7 cellular contexts compared by ENCODE assay signal in the genomic region with DNA sequence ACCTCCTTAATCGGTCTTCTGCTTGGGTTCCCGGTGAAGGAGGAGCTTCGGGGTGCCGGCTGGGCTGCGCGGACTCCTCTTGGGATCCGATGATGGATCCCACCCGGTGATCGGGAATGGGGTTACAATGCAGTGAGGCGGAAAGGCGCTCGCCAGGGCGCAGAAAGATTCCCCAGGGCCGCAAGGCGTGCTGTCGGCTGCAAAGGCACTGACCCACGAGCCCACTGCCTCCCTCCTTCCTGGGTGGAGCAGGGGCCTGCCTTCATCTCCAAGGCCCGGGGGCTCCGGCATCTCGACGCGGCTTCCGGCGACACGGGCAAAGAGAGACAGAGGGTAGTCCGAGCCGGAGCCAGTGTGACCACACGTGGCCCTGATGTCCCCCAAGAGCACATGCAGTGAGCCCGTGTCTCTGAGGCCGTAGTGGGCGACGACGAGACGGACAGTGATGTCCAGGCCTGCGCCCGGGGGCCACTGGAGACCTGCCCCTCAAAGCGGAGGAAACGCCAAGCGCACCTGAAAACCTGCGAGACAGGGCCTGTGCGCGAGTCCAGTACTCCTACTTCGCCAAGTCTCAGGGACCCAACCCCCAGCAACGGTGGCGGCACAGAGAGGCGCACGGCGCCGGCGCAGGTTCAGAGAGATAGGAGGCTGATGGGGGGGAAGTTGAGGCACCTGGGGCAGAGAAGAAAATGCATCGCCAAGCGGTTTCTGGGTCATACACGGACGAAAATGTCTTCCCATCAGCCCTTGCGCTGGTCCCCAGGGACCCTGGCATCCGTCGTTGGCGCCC.
A peak's percentile ranks its signal among the peaks of the same experiment; 100 is the strongest.
DNase-seq lines count a peak whose midpoint lies in the region; FAIRE-seq and TF ChIP-seq lines count a peak whose summit lies in the region.
"Not testable (repeated sequence)": the region's sequence is repeated elsewhere in the genome, so short reads cannot be mapped to it uniquely, and the experiment has no call there.

No MANE protein-coding gene starts in this region.

- H3K36me3 Mint-ChIP-seq in type B pancreatic cell = not testable (repeated sequence)

- not testable (repeated sequence) for TF ChIP-seq POLR2A in esophagus muscularis mucosa (IDR thresholded peaks at IDR 0.05; ENCODE audit: low read depth); sigmoid colon (IDR thresholded peaks at IDR 0.05)

- TF ChIP-seq CTCF in esophagus muscularis mucosa (IDR thresholded peaks at IDR 0.05); kidney (IDR thresholded peaks at IDR 0.05; ENCODE audit: borderline replicate concordance, extremely low read depth, insufficient read depth); sigmoid colon (IDR thresholded peaks at IDR 0.05); type B pancreatic cell (conservative IDR thresholded peaks at IDR 0.05): not testable (repeated sequence)

- H3K27ac ChIP-seq in esophagus muscularis mucosa (replicated peaks in 1 of 4); kidney (ENCODE audit: low read depth in 2 of 2, low read length in 2 of 2); sigmoid colon: not testable (repeated sequence)

- peak; percentile 0 for DNase-seq in Ammon's horn (ENCODE audit: low spot score)
- DNase-seq in activated naive CD4-positive, alpha-beta T cell treated with anti-CD3 and anti-CD28 coated beads, Interleukin-2, amount 50 U/mL, for 16 hours = peak; percentile 12
- peak; percentile 57 for DNase-seq in esophagus muscularis mucosa (ENCODE audit: extremely low spot score)
- DNase-seq in kidney = peak; percentile 84
- DNase-seq in mesenteric fat pad (ENCODE audit: low spot score) = peak; percentile 88
- DNase-seq in sigmoid colon = peak; percentile 54
- DNase-seq in type B pancreatic cell (ENCODE audit: extremely low spot score, unreplicated experiment) = peak; percentile 65

- not testable (repeated sequence) for H3K9me3 Mint-ChIP-seq in type B pancreatic cell

- H3K27ac Mint-ChIP-seq in type B pancreatic cell = not testable (repeated sequence)

- intact Hi-C loops in esophagus muscularis mucosa (cut with DNase I); kidney (cut with DNase I); sigmoid colon (cut with DNase I): not testable (repeated sequence)

- peaks cover 0 to 23% (median 0%) of the 10 kb centered on the region in 4 donors for H3K9me3 ChIP-seq in esophagus muscularis mucosa
- not testable (repeated sequence) for H3K9me3 ChIP-seq in kidney (ENCODE audit: control insufficient read depth in 1 of 2, low read length in 2 of 2); sigmoid colon

- not testable (repeated sequence) for H3K4me1 Mint-ChIP-seq in type B pancreatic cell (ENCODE audit: unreplicated experiment)

- H3K4me3 Mint-ChIP-seq in type B pancreatic cell = not testable (repeated sequence)

- not testable (repeated sequence) for H3K4me3 ChIP-seq in esophagus muscularis mucosa; kidney (ENCODE audit: low read length in 2 of 2); sigmoid colon

- TF ChIP-seq EP300 in esophagus muscularis mucosa (IDR thresholded peaks at IDR 0.05); sigmoid colon (IDR thresholded peaks at IDR 0.05): not testable (repeated sequence)

- H3K27me3 ChIP-seq in esophagus muscularis mucosa, sigmoid colon: not testable (repeated sequence)

- FAIRE-seq in kidney (lab: Jason Lieb, UNC) = not testable (repeated sequence)

- H3K36me3 ChIP-seq in esophagus muscularis mucosa; kidney (ENCODE audit: control insufficient read depth in 1 of 2, insufficient read depth in 2 of 2, low read length in 2 of 2); sigmoid colon: not testable (repeated sequence)

- not testable (repeated sequence) for H3K27me3 Mint-ChIP-seq in type B pancreatic cell

- 68% methylated on average over 17 of the region's 58 CpGs for WGBS in esophagus muscularis mucosa
- WGBS in sigmoid colon, 2 donors = 82 to 92% methylated on average over 52 to 54 of the region's 58 CpGs

- H3K4me1 ChIP-seq in esophagus muscularis mucosa; kidney (ENCODE audit: control insufficient read depth in 1 of 2, insufficient read depth in 1 of 2, low read depth in 1 of 2, low read length in 2 of 2); sigmoid colon: not testable (repeated sequence)

- not testable (repeated sequence) for H3K9ac ChIP-seq in kidney (ENCODE audit: low read length in 2 of 2)

Comparison
In these comparisons a context has a peak if more than half of its experiments do, and no peak if none do; other contexts are left out.
1. DNase-seq: peak in every context shown above with its lines; median percentile 88 in mesenteric fat pad; 84 in kidney; 65 in type B pancreatic cell; 57 in esophagus muscularis mucosa; 54 in sigmoid colon; 12 in activated naive CD4-positive, alpha-beta T cell treated with anti-CD3 and anti-CD28 coated beads, Interleukin-2, amount 50 U/mL, for 16 hours; 0 in Ammon's horn.